In genomic region chr6:137904822-137905617, GRCh38 we compare ENCODE assay signal across 9 cellular contexts. TPM values are rescaled to one million over a fixed set of nuclear protein-coding genes. Genes with fewer than 3 reads are reported as not detected.
A peak's percentile ranks its signal among the peaks of the same experiment; 100 is the strongest.
DNase-seq lines count a peak whose midpoint lies in the region; ATAC-seq and TF ChIP-seq lines count a peak whose summit lies in the region.
"Had no signal": no experiment of that assay in that cellular context is flagged by ENCODE, and none has a peak within 500 bp of the region (broad histone marks: within the 10 kb centered on the region; RNA-seq: fewer than 3 reads in every experiment).

No MANE protein-coding gene starts in this region.

- no peaks in the 10 kb centered on the region for H3K9me2 ChIP-seq in hepatocyte (replicated peaks; ENCODE audit: insufficient read depth)

- ATAC-seq in GM18861 (IDR thresholded peaks at IDR 0.05; ENCODE audit: unreplicated experiment), result peak; percentile 17
- peak; percentile 32 for ATAC-seq in HG02981 (IDR thresholded peaks at IDR 0.05; ENCODE audit: unreplicated experiment)

- no peak overlapping the region for H3K4ac ChIP-seq in neuronal stem cell (ENCODE audit: low read length)

- H2AFZ ChIP-seq in hepatocyte (no peak overlapping the region), neuronal stem cell (ENCODE audit: low read length) (no peak overlapping the region)
- H2AFZ ChIP-seq: parathyroid adenoma had no signal

- no peaks in the 10 kb centered on the region for H3K36me3 Mint-ChIP-seq in activated CD4-positive, alpha-beta T cell treated with anti-CD3 and anti-CD28 coated beads, Interleukin-2, amount 10 ng/mL, durations not matched to agents 7 days and 5 days (ENCODE audit: low read depth)

- no peaks in the 10 kb centered on the region for H4K20me1 ChIP-seq in hepatocyte (ENCODE audit: insufficient read depth, poor library complexity, severe bottlenecking)

- no peaks in the 10 kb centered on the region for H3K79me2 ChIP-seq in hepatocyte
- H3K79me2 ChIP-seq: parathyroid adenoma had no signal

- H3K27me3 ChIP-seq in hepatocyte (no peaks in the 10 kb centered on the region), brain microvascular endothelial cell (replicated peaks) (no peaks in the 10 kb centered on the region), neuronal stem cell (ENCODE audit: control insufficient read depth in 3 of 3, insufficient read depth in 3 of 3, low read depth in 1 of 3, low read length in 3 of 3) (no peaks in the 10 kb centered on the region)

- POLR2A ChIA-PET in activated CD4-positive, alpha-beta T cell treated with anti-CD3 and anti-CD28 coated beads, Interleukin-2, amount 10 ng/mL, durations not matched to agents 7 days and 5 days (lab: Charles Lee), result no interaction called here

- H3K4me2 ChIP-seq in hepatocyte, result peak overlapping the region; percentile 32
- no peak overlapping the region for H3K4me2 ChIP-seq in neuronal stem cell (ENCODE audit: insufficient read depth, low read length, poor library complexity, severe bottlenecking)

- H3K79me1 ChIP-seq in neuronal stem cell (ENCODE audit: low read depth, low read length), result no peaks in the 10 kb centered on the region

- no peaks in the 10 kb centered on the region for H3K9me3 ChIP-seq in hepatocyte (ENCODE audit: low read depth)
- no peaks in the 10 kb centered on the region for H3K9me3 ChIP-seq in neuronal stem cell (replicated peaks in 1 of 2; ENCODE audit: control insufficient read depth in 2 of 2, insufficient read depth in 1 of 2, low read depth in 1 of 2, low read length in 2 of 2)

- H3K4me1 ChIP-seq in hepatocyte (ENCODE audit: insufficient read depth), result peaks cover 16% of the 10 kb centered on the region
- H3K4me1 ChIP-seq in neuronal stem cell (ENCODE audit: control insufficient read depth in 2 of 2, insufficient read depth in 1 of 2, low read depth in 1 of 2, low read length in 2 of 2), result no peaks in the 10 kb centered on the region
- H3K4me1 ChIP-seq: parathyroid adenoma had no signal

- CTCF ChIA-PET in activated CD4-positive, alpha-beta T cell treated with anti-CD3 and anti-CD28 coated beads, Interleukin-2, amount 10 ng/mL, durations not matched to agents 7 days and 5 days (lab: Charles Lee), result interaction anchor here (0.8 kb wide), 1 partner anchor 10 kb away, joined by 3 read pairs; no protein-coding TSS in a partner anchor

- H2BK15ac ChIP-seq in neuronal stem cell (ENCODE audit: low read length), result no peak overlapping the region

- peak overlapping the region; percentile 91 for H3K27ac Mint-ChIP-seq in activated CD4-positive, alpha-beta T cell treated with anti-CD3 and anti-CD28 coated beads, Interleukin-2, amount 10 ng/mL, durations not matched to agents 7 days and 5 days

- H3K9me3 Mint-ChIP-seq in activated CD4-positive, alpha-beta T cell treated with anti-CD3 and anti-CD28 coated beads, Interleukin-2, amount 10 ng/mL, durations not matched to agents 7 days and 5 days, result no peaks in the 10 kb centered on the region

- no peak overlapping the region for H3K23ac ChIP-seq in neuronal stem cell (ENCODE audit: low read depth, low read length, poor library complexity)

- no peak overlapping the region for H2BK5ac ChIP-seq in neuronal stem cell (ENCODE audit: low read length)

- no peak overlapping the region for H3K4me3 ChIP-seq in hepatocyte
- H3K4me3 ChIP-seq in brain microvascular endothelial cell (ENCODE audit: low read depth, low read length), result no peak overlapping the region
- H3K4me3 ChIP-seq in neuronal stem cell (ENCODE audit: low read length in 2 of 2), result no peak overlapping the region

- H3K9ac ChIP-seq in neuronal stem cell (ENCODE audit: low read depth, low read length, poor library complexity), result no peak overlapping the region
- H3K9ac ChIP-seq: parathyroid adenoma had no signal

- no peaks in the 10 kb centered on the region for H3K27me3 Mint-ChIP-seq in activated CD4-positive, alpha-beta T cell treated with anti-CD3 and anti-CD28 coated beads, Interleukin-2, amount 10 ng/mL, durations not matched to agents 7 days and 5 days

- H4K8ac ChIP-seq in neuronal stem cell (ENCODE audit: low read depth, low read length), result no peak overlapping the region

- H2BK120ac ChIP-seq in neuronal stem cell (ENCODE audit: low read depth, low read length), result no peak overlapping the region

- DNase-seq in activated CD4-positive, alpha-beta T cell treated with anti-CD3 and anti-CD28 coated beads, Interleukin-2, amount 10 ng/mL, durations not matched to agents 7 days and 5 days, result peak; percentile 45
- no peak for DNase-seq in hepatocyte (ENCODE audit: low spot score)
- peak; percentile 72 to 85 for DNase-seq in stimulated activated CD8-positive, alpha-beta memory T cell treated with anti-CD3 and anti-CD28 coated beads, Interleukin-7, amount 100 ng/mL, for 48 hours (ENCODE audit: extremely low read depth in 1 of 2, low read depth in 1 of 2)
- DNase-seq in brain microvascular endothelial cell, result no peak
- DNase-seq in NCI-H345 (lab: John Stamatoyannopoulos, UW), result no peak
- DNase-seq in neuronal stem cell (ENCODE audit: low spot score), result no peak

- peak overlapping the region; percentile 20 for H3K27ac ChIP-seq in hepatocyte
- no peak overlapping the region for H3K27ac ChIP-seq in brain microvascular endothelial cell
- no peak overlapping the region for H3K27ac ChIP-seq in neuronal stem cell (replicated peaks; ENCODE audit: low read length)
- H3K27ac ChIP-seq: parathyroid adenoma had no signal

- H3K18ac ChIP-seq in neuronal stem cell (ENCODE audit: low read length), result no peak overlapping the region

- H3K36me3 ChIP-seq in hepatocyte (replicated peaks; ENCODE audit: insufficient read depth, low read depth) (no peaks in the 10 kb centered on the region), brain microvascular endothelial cell (replicated peaks) (no peaks in the 10 kb centered on the region), neuronal stem cell (replicated peaks in 1 of 2; ENCODE audit: control insufficient read depth in 2 of 2, insufficient read depth in 2 of 2, low read length in 2 of 2) (no peaks in the 10 kb centered on the region)

- TF ChIP-seq CTCF in hepatocyte (IDR thresholded peaks at IDR 0.05; ENCODE audit: poor library complexity) (no peak), brain microvascular endothelial cell (IDR thresholded peaks at IDR 0.05; ENCODE audit: low read depth, low read length, missing control alignments) (no peak)

- H4K91ac ChIP-seq in neuronal stem cell (ENCODE audit: low read depth, low read length, poor library complexity), result no peak overlapping the region

- in situ Hi-C loops in brain microvascular endothelial cell (cut with HindIII; ENCODE audit: low pct_ligation_motif_present, low sequenced_read_pairs), result no loop called here

- no peak overlapping the region for H3K14ac ChIP-seq in neuronal stem cell (ENCODE audit: low read length)

- peaks cover 55% of the 10 kb centered on the region for H3K4me1 Mint-ChIP-seq in activated CD4-positive, alpha-beta T cell treated with anti-CD3 and anti-CD28 coated beads, Interleukin-2, amount 10 ng/mL, durations not matched to agents 7 days and 5 days

- no peak overlapping the region for H2AK5ac ChIP-seq in neuronal stem cell (ENCODE audit: low read depth, low read length)

- H2BK12ac ChIP-seq in neuronal stem cell (ENCODE audit: low read length), result no peak overlapping the region

- 77% methylated on average over 10 of the region's 11 CpGs for WGBS in hepatocyte (ENCODE audit: low lambda C conversion rate, missing lambda C conversion rate)
- no CpG with 5 or more reads among the region's 11 CpGs for WGBS in neuronal stem cell (ENCODE audit: extremely low coverage in 2 of 2, insufficient read length in 2 of 2, insufficient replicate concordance in 1 of 2), 2 donors

- peak overlapping the region; percentile 67 for H3K4me3 Mint-ChIP-seq in activated CD4-positive, alpha-beta T cell treated with anti-CD3 and anti-CD28 coated beads, Interleukin-2, amount 10 ng/mL, durations not matched to agents 7 days and 5 days

RNA-seq across cellular contexts. Expression of gene TNFAIP3, which starts 38.0 kb away (rescaled TPM):
- 10 to 100 TPM; 41.8 to 43.9 TPM for total RNA-seq in activated CD4-positive, alpha-beta T cell treated with anti-CD3 and anti-CD28 coated beads, Interleukin-2, amount 10 ng/mL, durations not matched to agents 7 days and 5 days
- total RNA-seq in hepatocyte, result 61.9 and 73.4 TPM in 2 replicates
- polyA plus RNA-seq in hepatocyte, result 141 and 164 TPM in 2 replicates
- polyA plus RNA-seq in neuronal stem cell (2013, experiment 1 of 2), result 4.0 TPM
- 4.6 TPM for polyA plus RNA-seq in neuronal stem cell (2013, experiment 2 of 2)

Comparison
In these comparisons a context has a peak if more than half of its experiments do, and no peak if none do; other contexts are left out.
1. DNase-seq: peak in activated CD4-positive, alpha-beta T cell treated with anti-CD3 and anti-CD28 coated beads, Interleukin-2, amount 10 ng/mL, durations not matched to agents 7 days and 5 days (single experiment) and stimulated activated CD8-positive, alpha-beta memory T cell treated with anti-CD3 and anti-CD28 coated beads, Interleukin-7, amount 100 ng/mL, for 48 hours (2 of 2); none in hepatocyte (single experiment), brain microvascular endothelial cell (single experiment), NCI-H345 (single experiment) and neuronal stem cell (single experiment).